27 cellular contexts compared by ENCODE assay signal in genomic region chr9:87084407-87084806, GRCh38.
"Had no signal": no experiment of that assay in that cellular context is flagged by ENCODE, and none has a peak within 500 bp of the region (broad histone marks: within the 10 kb centered on the region; RNA-seq: fewer than 3 reads in every experiment).

No MANE protein-coding gene starts in this region.

- H3K4me3 Mint-ChIP-seq: activated CD8-positive, alpha-beta T cell treated with anti-CD3 and anti-CD28 coated beads for 36 hours; activated naive CD4-positive, alpha-beta T cell treated with anti-CD3 and anti-CD28 coated beads for 36 hours; activated naive CD4-positive, alpha-beta T cell treated with anti-CD3 and anti-CD28 coated beads, Interleukin-2, amount 50 U/mL, for 24 hours; activated naive CD8-positive, alpha-beta T cell treated with anti-CD3 and anti-CD28 coated beads for 36 hours; activated naive CD8-positive, alpha-beta T cell treated with anti-CD3 and anti-CD28 coated beads, Interleukin-2, amount 50 U/mL, for 24 hours; activated T-cell treated with anti-CD3 and anti-CD28 coated beads, Interleukin-2, amount 50 U/mL, for 4 hours; activated T-helper 17 cell treated with anti-CD3 and anti-CD28 coated beads, Interleukin-2, amount 50 U/mL, for 72 hours; dendritic cell treated with granulocyte-macrophage colony-stimulating factor and Interleukin-4, amounts not matched to agents 40 ng/mL and 50 ng/mL, for 4 days; endodermal cell had no signal

- H3K4me1 ChIP-seq: adrenal gland had no signal

- H3K4me3 ChIP-seq: adrenal gland, body of pancreas, coronary artery, dorsolateral prefrontal cortex had no signal

- H3K36me3 Mint-ChIP-seq: activated naive CD4-positive, alpha-beta T cell treated with anti-CD3 and anti-CD28 coated beads, Interleukin-2, amount 50 U/mL, for 24 hours; activated naive CD8-positive, alpha-beta T cell treated with anti-CD3 and anti-CD28 coated beads for 36 hours had no signal

- H3K27me3 Mint-ChIP-seq: activated CD8-positive, alpha-beta T cell treated with anti-CD3 and anti-CD28 coated beads for 36 hours; activated naive CD8-positive, alpha-beta T cell treated with anti-CD3 and anti-CD28 coated beads for 36 hours; activated T-helper 17 cell treated with anti-CD3 and anti-CD28 coated beads, Interleukin-2, amount 50 U/mL, for 72 hours; dendritic cell treated with granulocyte-macrophage colony-stimulating factor and Interleukin-4, amounts not matched to agents 40 ng/mL and 50 ng/mL, for 4 days had no signal

- H3K27ac ChIP-seq: adrenal gland, body of pancreas, coronary artery, dorsolateral prefrontal cortex had no signal

- DNase-seq: activated CD4-positive, alpha-beta T cell treated with anti-CD3 and anti-CD28 coated beads for 1 hour; activated CD4-positive, alpha-beta T cell treated with anti-CD3 and anti-CD28 coated beads for 48 hours; activated CD4-positive, alpha-beta T cell treated with anti-CD3 and anti-CD28 coated beads, Interleukin-2, amount 50 U/mL, for 1 hour; activated CD4-positive, alpha-beta T cell treated with anti-CD3 and anti-CD28 coated beads, Interleukin-2, amount 50 U/mL, for 48 hours; activated CD4-positive, CD25-positive, alpha-beta regulatory T cell; activated CD8-positive, alpha-beta memory T cell treated with anti-CD3 and anti-CD28 coated beads for 24 hours; activated CD8-positive, alpha-beta T cell treated with anti-CD3 and anti-CD28 coated beads for 36 hours; activated effector memory CD4-positive, alpha-beta T cell treated with anti-CD3 and anti-CD28 coated beads, Interleukin-2, amount 50 U/mL, for 16 hours; activated naive CD4-positive, alpha-beta T cell treated with anti-CD3 and anti-CD28 coated beads for 36 hours; activated naive CD8-positive, alpha-beta T cell treated with anti-CD3 and anti-CD28 coated beads for 36 hours; activated naive CD8-positive, alpha-beta T cell treated with anti-CD3 and anti-CD28 coated beads, Interleukin-2, amount 50 U/mL, for 24 hours; activated T-cell treated with anti-CD3 and anti-CD28 coated beads, Interleukin-2, amount 50 U/mL, for 4 hours; adrenal gland; amygdala; aorta; body of pancreas; caudate nucleus; dorsolateral prefrontal cortex; effector memory CD4-positive, alpha-beta T cell; endodermal cell; foreskin fibroblast; T-helper 2 cell had no signal

- H3K36me3 ChIP-seq: adrenal gland had no signal

- ATAC-seq: activated CD8-positive, alpha-beta T cell treated with anti-CD3 and anti-CD28 coated beads for 36 hours; activated naive CD8-positive, alpha-beta T cell treated with anti-CD3 and anti-CD28 coated beads, Interleukin-2, amount 50 U/mL, for 24 hours; activated T-cell treated with anti-CD3 and anti-CD28 coated beads, Interleukin-2, amount 50 U/mL, for 4 hours; activated T-helper 17 cell treated with anti-CD3 and anti-CD28 coated beads, Interleukin-2, amount 50 U/mL, for 72 hours; body of pancreas; esophagus mucosa had no signal

- H3K9me3 ChIP-seq: adrenal gland, body of pancreas had no signal

- H3K27ac Mint-ChIP-seq: activated CD8-positive, alpha-beta T cell treated with anti-CD3 and anti-CD28 coated beads for 36 hours; activated naive CD4-positive, alpha-beta T cell treated with anti-CD3 and anti-CD28 coated beads for 36 hours; activated naive CD4-positive, alpha-beta T cell treated with anti-CD3 and anti-CD28 coated beads, Interleukin-2, amount 50 U/mL, for 24 hours; activated naive CD8-positive, alpha-beta T cell treated with anti-CD3 and anti-CD28 coated beads for 36 hours; activated naive CD8-positive, alpha-beta T cell treated with anti-CD3 and anti-CD28 coated beads, Interleukin-2, amount 50 U/mL, for 24 hours; activated T-helper 17 cell treated with anti-CD3 and anti-CD28 coated beads, Interleukin-2, amount 50 U/mL, for 72 hours; dendritic cell treated with granulocyte-macrophage colony-stimulating factor and Interleukin-4, amounts not matched to agents 40 ng/mL and 50 ng/mL, for 4 days; endodermal cell had no signal

- H3K9me3 Mint-ChIP-seq: activated CD8-positive, alpha-beta T cell treated with anti-CD3 and anti-CD28 coated beads for 36 hours; activated naive CD4-positive, alpha-beta T cell treated with anti-CD3 and anti-CD28 coated beads for 36 hours had no signal

- H3K27me3 ChIP-seq: adrenal gland, body of pancreas, dorsolateral prefrontal cortex had no signal

- H3K4me1 Mint-ChIP-seq: activated naive CD4-positive, alpha-beta T cell treated with anti-CD3 and anti-CD28 coated beads, Interleukin-2, amount 50 U/mL, for 24 hours; activated naive CD8-positive, alpha-beta T cell treated with anti-CD3 and anti-CD28 coated beads for 36 hours; activated naive CD8-positive, alpha-beta T cell treated with anti-CD3 and anti-CD28 coated beads, Interleukin-2, amount 50 U/mL, for 24 hours; activated T-helper 17 cell treated with anti-CD3 and anti-CD28 coated beads, Interleukin-2, amount 50 U/mL, for 72 hours; endodermal cell had no signal
